9 cellular contexts compared by ENCODE assay signal in the genomic region with DNA sequence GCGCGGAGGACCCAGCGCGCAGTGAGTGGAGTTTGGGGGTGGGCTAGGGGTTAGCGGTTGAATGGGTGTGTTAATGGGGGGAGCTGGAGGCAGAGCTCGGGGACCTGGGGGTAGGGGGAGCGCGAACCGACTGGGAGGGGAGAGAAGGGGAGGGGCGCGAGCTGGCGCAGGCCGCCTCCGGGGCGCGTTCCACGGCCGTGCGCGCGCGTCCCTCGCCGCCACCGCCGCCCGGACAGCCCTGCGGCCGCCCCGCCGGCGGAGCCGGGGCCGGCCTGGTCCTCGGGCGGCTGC. TPM values are rescaled to one million over a fixed set of nuclear protein-coding genes. Genes with fewer than 3 reads are reported as not detected.
A peak's percentile ranks its signal among the peaks of the same experiment; 100 is the strongest.
DNase-seq lines count a peak whose midpoint lies in the region; ATAC-seq and TF ChIP-seq lines count a peak whose summit lies in the region.
"Had no signal": no experiment of that assay in that cellular context is flagged by ENCODE, and none has a peak within 500 bp of the region (broad histone marks: within the 10 kb centered on the region; RNA-seq: fewer than 3 reads in every experiment).

TSS of gene ADGRL2 (plus strand) at position 194 of the 291 bp plus-strand sequence. CDS start 36,051 bp downstream, outside the sequence.

- H3K4me3 ChIP-seq in BE2C (ENCODE audit: low read depth, low read length): peak within 1 kb of the TSS; percentile 82
- H3K4me3 ChIP-seq in KMS-11 (IDR thresholded peaks at IDR 0.05; ENCODE audit: insufficient read depth, low read depth, low read length): peak within 1 kb of the TSS; percentile 68
- peak within 1 kb of the TSS; percentile 97 for H3K4me3 ChIP-seq in mesodermal cell (ENCODE audit: extremely low read depth, insufficient read depth, low read length, poor library complexity, severe bottlenecking)
- peak within 1 kb of the TSS; percentile 79 to 88 for H3K4me3 ChIP-seq in vagina

- TF ChIP-seq POLR2A in vagina (IDR thresholded peaks at IDR 0.05): no peak

- no peak within 1 kb of the TSS for H3K27ac ChIP-seq in KMS-11
- H3K27ac ChIP-seq in mesodermal cell (ENCODE audit: low read depth, low read length, severe bottlenecking): peak within 1 kb of the TSS; percentile 92
- H3K27ac ChIP-seq in vagina: peak within 1 kb of the TSS; percentile 94

- H3K27me3 ChIP-seq in BE2C: no peaks in the 10 kb centered on the region
- no peaks in the 10 kb centered on the region for H3K27me3 ChIP-seq in KMS-11 (ENCODE audit: insufficient read depth, low read depth)
- H3K27me3 ChIP-seq in vagina: no peaks in the 10 kb centered on the region

- H3K4me2 ChIP-seq in KMS-11: peak within 1 kb of the TSS; percentile 41

- H3K4me1 ChIP-seq in BE2C: no peaks in the 10 kb centered on the region
- no peaks in the 10 kb centered on the region for H3K4me1 ChIP-seq in KMS-11 (ENCODE audit: low read depth, poor library complexity, severe bottlenecking)
- H3K4me1 ChIP-seq in mesodermal cell (ENCODE audit: control insufficient read depth, insufficient read depth, low read length, poor library complexity, severe bottlenecking): peaks cover 6% of the 10 kb centered on the region
- peaks cover 8% of the 10 kb centered on the region for H3K4me1 ChIP-seq in vagina

- no peak within 1 kb of the TSS for H3K9ac ChIP-seq in KMS-11

- no peak for ATAC-seq in GM18907 (IDR thresholded peaks at IDR 0.05; ENCODE audit: unreplicated experiment)
- no peak for ATAC-seq in HG02852 (IDR thresholded peaks at IDR 0.05; ENCODE audit: unreplicated experiment)
- ATAC-seq: HCT116 had no signal

- intact Hi-C loops in vagina (cut with DNase I): no loop called here

- WGBS in mesodermal cell (ENCODE audit: insufficient coverage in 2 of 2), 2 experiments: 0% methylated on average over 7 to 8 of the region's 36 CpGs

- DNase-seq in BE2C (no peak), dermis microvascular lymphatic vessel endothelial cell (ENCODE audit: low read depth in 2 of 2) (no peak), vagina (ENCODE audit: extremely low spot score in 2 of 2) (no peak), DMS 273 treated with DMSO at 0.1 percent for 48 hours (lab: John Stamatoyannopoulos, UW) (no peak)

- H3K36me3 ChIP-seq in BE2C: peaks cover 2% of the 10 kb centered on the region; the same call in 1 of the 2 replicates
- H3K36me3 ChIP-seq in KMS-11 (ENCODE audit: insufficient read depth): no peaks in the 10 kb centered on the region
- H3K36me3 ChIP-seq in mesodermal cell (ENCODE audit: control insufficient read depth, insufficient read depth, low read length): no peaks in the 10 kb centered on the region
- no peaks in the 10 kb centered on the region for H3K36me3 ChIP-seq in vagina

- H3K9me3 ChIP-seq in BE2C (no peaks in the 10 kb centered on the region), mesodermal cell (ENCODE audit: control insufficient read depth, low read length) (no peaks in the 10 kb centered on the region), vagina (no peaks in the 10 kb centered on the region)

- H4K20me1 ChIP-seq in KMS-11 (ENCODE audit: insufficient read depth): no peaks in the 10 kb centered on the region

- no peak for TF ChIP-seq CTCF in BE2C (IDR thresholded peaks at IDR 0.05; ENCODE audit: low read depth, low read length)
- TF ChIP-seq CTCF in KMS-11 (conservative IDR thresholded peaks at IDR 0.05; ENCODE audit: low read depth, low read length): no peak
- no peak for TF ChIP-seq CTCF in vagina (IDR thresholded peaks at IDR 0.05)

- peak within 1 kb of the TSS; percentile 89 for H2AFZ ChIP-seq in KMS-11 (ENCODE audit: low read depth)

- H3K79me2 ChIP-seq in KMS-11 (ENCODE audit: insufficient read depth, low read depth): no peaks in the 10 kb centered on the region

RNA-seq across cellular contexts. Expression of gene ADGRL2, which starts in this region (rescaled TPM):
- 29.4 TPM for polyA plus RNA-seq in BE2C (2012; ENCODE audit: insufficient read depth, insufficient read length, low read depth)
- total RNA-seq in dermis microvascular lymphatic vessel endothelial cell: 20.9 and 36.8 TPM in 2 replicates
- polyA plus RNA-seq in mesodermal cell (2013, experiment 1 of 2): 133 TPM
- polyA plus RNA-seq in mesodermal cell (2013, experiment 2 of 2): 125 TPM
- total RNA-seq in vagina: 68.0 TPM
